17 cellular contexts compared by ENCODE assay signal in genomic region chr1:221076467-221076866, GRCh38.
A peak's percentile ranks its signal among the peaks of the same experiment; 100 is the strongest.
DNase-seq lines count a peak whose midpoint lies in the region; ATAC-seq, FAIRE-seq and TF ChIP-seq lines count a peak whose summit lies in the region.
"Had no signal": no experiment of that assay in that cellular context is flagged by ENCODE, and none has a peak within 500 bp of the region (broad histone marks: within the 10 kb centered on the region; RNA-seq: fewer than 3 reads in every experiment).

No MANE protein-coding gene starts in this region.

- H3K9me3 ChIP-seq in MG63, result 0 out of 2 replicates have a peak, but pooled peaks cover 2% of the 10 kb centered on the region
- no peaks in the 10 kb centered on the region for H3K9me3 ChIP-seq in K562 (replicated peaks; ENCODE audit: control insufficient read depth, insufficient read depth, low read depth, low read length)
- H3K9me3 ChIP-seq: A549, Caco-2, HAP-1 had no signal

- no peak overlapping the region for H3K4me3 ChIP-seq in MG63
- H3K4me3 ChIP-seq in K562, result no peak overlapping the region
- H3K4me3 ChIP-seq: A549, HAP-1 had no signal

- no peaks in the 10 kb centered on the region for H3K27me3 ChIP-seq in MG63
- no peaks in the 10 kb centered on the region for H3K27me3 ChIP-seq in K562 (ENCODE audit: control insufficient read depth in 2 of 2, insufficient read depth in 2 of 2, low read length in 2 of 2)

- H3K4me2 ChIP-seq in K562 (ENCODE audit: insufficient read depth, low read length), result no peak overlapping the region
- H3K4me2 ChIP-seq: A549 had no signal

- ATAC-seq in K562, result no peak
- ATAC-seq in HG02981 (IDR thresholded peaks at IDR 0.05; ENCODE audit: unreplicated experiment), result no peak
- no peak for ATAC-seq in GM21360 (IDR thresholded peaks at IDR 0.05; ENCODE audit: unreplicated experiment)
- ATAC-seq in HG03108 (IDR thresholded peaks at IDR 0.05; ENCODE audit: unreplicated experiment), result no peak
- ATAC-seq: A549; CD8-positive, alpha-beta T cell had no signal

- no peak for TF ChIP-seq POLR2A in K562 (conservative IDR thresholded peaks at IDR 0.05)

- BruUV-seq in K562 (replicated peaks; lab: Mats Ljungman, UMichigan), result no TSS peak

- H4K20me1 ChIP-seq in K562 (replicated peaks; ENCODE audit: control insufficient read depth, insufficient read depth, low read length), result no peaks in the 10 kb centered on the region

- no peaks in the 10 kb centered on the region for H3K79me2 ChIP-seq in K562 (ENCODE audit: control insufficient read depth, insufficient read depth, low read length)

- TF ChIP-seq EP300 in K562 (IDR thresholded peaks at IDR 0.05; ENCODE audit: low read length), result no peak

- no peaks in the 10 kb centered on the region for H3K4me1 ChIP-seq in K562 (replicated peaks in 1 of 2; ENCODE audit: control insufficient read depth in 2 of 2, insufficient read depth in 2 of 2, low read length in 2 of 2)
- H3K4me1 ChIP-seq: A549, Caco-2, HAP-1 had no signal

- no peak for TF ChIP-seq RAD21 in K562 (CRISPR knock-in tag; conservative IDR thresholded peaks at IDR 0.05 in 1 of 2, IDR thresholded peaks at IDR 0.05 in 1 of 2)

- DNase-seq in MG63 (peak; percentile 68), K562 (ENCODE audit: extremely low read depth in 1 of 4, low spot score in 3 of 4) (no peak), fibroblast of the conjunctiva (ENCODE audit: low read depth) (peak; percentile 39), COLO668 (lab: John Stamatoyannopoulos, UW; ENCODE audit: unreplicated experiment) (no peak)
- DNase-seq: Caco-2; CD8-positive, alpha-beta T cell; DMS79; EL; KBM-7 had no signal

- no peaks in the 10 kb centered on the region for H3K9me1 ChIP-seq in K562 (ENCODE audit: control insufficient read depth, insufficient read depth, low read length)

- H3K36me3 ChIP-seq in MG63 (no peaks in the 10 kb centered on the region), K562 (ENCODE audit: control insufficient read depth, insufficient read depth, low read length) (no peaks in the 10 kb centered on the region)
- H3K36me3 ChIP-seq: HAP-1 had no signal

- H3K27ac ChIP-seq in K562 (ENCODE audit: extremely low read depth, low read depth, low read length), result no peak overlapping the region
- H3K27ac ChIP-seq: A549 had no signal

- H3K9ac ChIP-seq in K562 (ENCODE audit: insufficient read depth in 1 of 2, low read depth in 2 of 2, low read length in 2 of 2), result no peak overlapping the region

- no peak for TF ChIP-seq CTCF in K562 (IDR thresholded peaks at IDR 0.05 in 2 of 3, conservative IDR thresholded peaks at IDR 0.05 in 1 of 3; ENCODE audit: insufficient read depth in 2 of 3, low read depth in 1 of 3, low read length in 3 of 3)

- no peak for FAIRE-seq in K562 (lab: Jason Lieb, UNC)
- FAIRE-seq: A549, G401.6, GM12891, H1 had no signal

- 25% methylated on average over 3 of the region's 3 CpGs for WGBS in K562 (ENCODE audit: insufficient coverage, low coverage, missing lambda C conversion rate)

- in situ Hi-C loops in K562 (cut with MboI), result no loop called here

- intact Hi-C loops in K562 (cut with micrococcal nuclease), result no loop called here

- CTCF ChIA-PET in K562 (lab: Yijun Ruan, JAX; ENCODE audit: low intra/inter-chr PET ratio), result no interaction called here

- POLR2A ChIA-PET in K562 (lab: Yijun Ruan, JAX), result no interaction called here

- H2AFZ ChIP-seq in K562 (ENCODE audit: low read depth, low read length), result peak overlapping the region; percentile 49; the same call in 1 of the 2 replicates

TF ChIP-seq in K562, 482 proteins besides CTCF, POLR2A, EP300 and RAD21 (continues in another document):
- TF ChIP-seq ZNF445 (CRISPR knock-in tag; IDR thresholded peaks at IDR 0.05; ENCODE audit: low read depth) (no peak), L3MBTL2 (IDR thresholded peaks at IDR 0.05) (no peak), TBP (optimal IDR thresholded peaks at IDR 0.05; ENCODE audit: low read depth, low read length) (no peak), TARDBP (IDR thresholded peaks at IDR 0.05) (no peak), CREBBP (IDR thresholded peaks at IDR 0.05; ENCODE audit: low read depth, low read length) (no peak), GABPB2 (CRISPR knock-in tag; conservative IDR thresholded peaks at IDR 0.05) (no peak), ZKSCAN1 (IDR thresholded peaks at IDR 0.05; ENCODE audit: low read depth, low read length) (no peak), SMARCB1 (IDR thresholded peaks at IDR 0.05; ENCODE audit: insufficient read length, low read depth) (no peak), MCM7 (IDR thresholded peaks at IDR 0.05) (no peak), ESRRA (IDR thresholded peaks at IDR 0.05; ENCODE audit: borderline replicate concordance, low read depth) (no peak), TEAD4 (IDR thresholded peaks at IDR 0.05; ENCODE audit: low read length) (no peak), TEAD4 (CRISPR knock-in tag; IDR thresholded peaks at IDR 0.05; ENCODE audit: borderline replicate concordance) (no peak), HOXB6 (CRISPR knock-in tag; IDR thresholded peaks at IDR 0.05; ENCODE audit: borderline replicate concordance) (no peak)
- TF ChIP-seq, protein P1, sequence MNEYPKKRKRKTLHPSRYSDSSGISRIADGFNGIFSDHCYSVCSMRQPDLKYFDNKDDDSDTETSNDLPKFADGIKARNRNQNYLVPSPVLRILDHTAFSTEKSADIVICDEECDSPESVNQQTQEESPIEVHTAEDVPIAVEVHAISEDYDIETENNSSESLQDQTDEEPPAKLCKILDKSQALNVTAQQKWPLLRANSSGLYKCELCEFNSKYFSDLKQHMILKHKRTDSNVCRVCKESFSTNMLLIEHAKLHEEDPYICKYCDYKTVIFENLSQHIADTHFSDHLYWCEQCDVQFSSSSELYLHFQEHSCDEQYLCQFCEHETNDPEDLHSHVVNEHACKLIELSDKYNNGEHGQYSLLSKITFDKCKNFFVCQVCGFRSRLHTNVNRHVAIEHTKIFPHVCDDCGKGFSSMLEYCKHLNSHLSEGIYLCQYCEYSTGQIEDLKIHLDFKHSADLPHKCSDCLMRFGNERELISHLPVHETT (CRISPR knock-in tag; conservative IDR thresholded peaks at IDR 0.05 in 1 of 2, IDR thresholded peaks at IDR 0.05 in 1 of 2), result no peak

Comparison
In these comparisons a context has a peak if more than half of its experiments do, and no peak if none do; other contexts are left out.
1. DNase-seq: peak in MG63 (single experiment) and fibroblast of the conjunctiva (single experiment); none in K562 (0 of 4) and COLO668 (single experiment).